In genomic region chr3:122974764-122975162, GRCh38 we compare ENCODE assay signal across 10 cellular contexts. TPM values are rescaled to one million over a fixed set of nuclear protein-coding genes. Genes with fewer than 3 reads are reported as not detected.
DNase-seq lines count a peak whose midpoint lies in the region; ATAC-seq and TF ChIP-seq lines count a peak whose summit lies in the region.
"Had no signal": no experiment of that assay in that cellular context is flagged by ENCODE, and none has a peak within 500 bp of the region (broad histone marks: within the 10 kb centered on the region; RNA-seq: fewer than 3 reads in every experiment).

No MANE protein-coding gene starts in this region.

- H3K36me3 Mint-ChIP-seq in stimulated activated effector memory CD8-positive, alpha-beta T cell treated with anti-CD3 and anti-CD28 coated beads, Interleukin-12 subunit alpha, Interleukin-12 subunit beta, amount 100 ng/mL, for 72 hours, result no peaks in the 10 kb centered on the region

- no peak for TF ChIP-seq POLR2A in adrenal gland (IDR thresholded peaks at IDR 0.05)

- no peak overlapping the region for H3K4me3 Mint-ChIP-seq in stimulated activated effector memory CD8-positive, alpha-beta T cell treated with anti-CD3 and anti-CD28 coated beads, Interleukin-12 subunit alpha, Interleukin-12 subunit beta, amount 100 ng/mL, for 72 hours

- H3K36me3 ChIP-seq in adrenal gland (replicated peaks in 1 of 2) (no peaks in the 10 kb centered on the region), iPS-20b (ENCODE audit: insufficient read depth, low read depth, low read length) (no peaks in the 10 kb centered on the region)

- H3K9me3 ChIP-seq in adrenal gland (replicated peaks in 1 of 3), result no peaks in the 10 kb centered on the region
- H3K9me3 ChIP-seq in iPS-20b (ENCODE audit: insufficient read depth, low read depth, low read length), result no peaks in the 10 kb centered on the region

- ATAC-seq in HG02642 (IDR thresholded peaks at IDR 0.05; ENCODE audit: poor library complexity, unreplicated experiment) (peak; percentile 16), HG02885 (IDR thresholded peaks at IDR 0.05; ENCODE audit: poor library complexity, unreplicated experiment) (no peak)
- no peak for ATAC-seq in stimulated activated effector memory CD8-positive, alpha-beta T cell treated with anti-CD3 and anti-CD28 coated beads, Interleukin-12 subunit alpha, Interleukin-12 subunit beta, amount 100 ng/mL, for 72 hours

- H3K4me3 ChIP-seq in adrenal gland, result no peak overlapping the region
- H3K4me3 ChIP-seq in iPS-20b (ENCODE audit: low read length), result no peak overlapping the region

- no peaks in the 10 kb centered on the region for H3K27me3 ChIP-seq in adrenal gland
- H3K27me3 ChIP-seq in iPS-20b (ENCODE audit: insufficient read depth, low read length), result no peaks in the 10 kb centered on the region

- H3K4me1 ChIP-seq in adrenal gland (replicated peaks in 1 of 2) (peaks cover 0 to 4% of the 10 kb centered on the region in 2 donors), iPS-20b (ENCODE audit: insufficient read depth, low read length) (peaks cover 49% of the 10 kb centered on the region)

- WGBS in adrenal gland, 4 donors, result 29 to 69% (median 51%) methylated on average over 2 of the region's 2 CpGs

- H3K9me3 Mint-ChIP-seq in stimulated activated effector memory CD8-positive, alpha-beta T cell treated with anti-CD3 and anti-CD28 coated beads, Interleukin-12 subunit alpha, Interleukin-12 subunit beta, amount 100 ng/mL, for 72 hours, result no peaks in the 10 kb centered on the region

- H3K27ac ChIP-seq in adrenal gland (peak overlapping the region in 1 of 5 donors; percentile 43), iPS-20b (ENCODE audit: low read length) (no peak overlapping the region)

- no peak for TF ChIP-seq CTCF in adrenal gland (IDR thresholded peaks at IDR 0.05)

- H3K27ac Mint-ChIP-seq in stimulated activated effector memory CD8-positive, alpha-beta T cell treated with anti-CD3 and anti-CD28 coated beads, Interleukin-12 subunit alpha, Interleukin-12 subunit beta, amount 100 ng/mL, for 72 hours, result no peak overlapping the region

- peaks cover 15% of the 10 kb centered on the region for H3K4me1 Mint-ChIP-seq in stimulated activated effector memory CD8-positive, alpha-beta T cell treated with anti-CD3 and anti-CD28 coated beads, Interleukin-12 subunit alpha, Interleukin-12 subunit beta, amount 100 ng/mL, for 72 hours

- peak overlapping the region; percentile 4; the same call in 1 of the 2 replicates for H3K9ac ChIP-seq in iPS-20b (ENCODE audit: low read depth, low read length)

- DNase-seq in A172 (ENCODE audit: low spot score) (peak; percentile 76), adrenal gland (peak in 6 of 7 donors; percentile 35 to 62 (median 44)), mesenteric fat pad (ENCODE audit: low spot score) (no peak), C1 segment of cervical spinal cord (lab: John Stamatoyannopoulos, UW) (no peak)
- no peak for DNase-seq in stimulated activated effector memory CD8-positive, alpha-beta T cell treated with anti-CD3 and anti-CD28 coated beads, Interleukin-12 subunit alpha, Interleukin-12 subunit beta, amount 100 ng/mL, for 72 hours (ENCODE audit: low spot score in 2 of 2)
- DNase-seq: effector memory CD4-positive, alpha-beta T cell had no signal

- intact Hi-C loops in adrenal gland (cut with DNase I), result no loop called here

RNA-seq across cellular contexts. Expression of gene SEMA5B, which starts 52.8 kb away (rescaled TPM):
- not detected in 2 replicates for total RNA-seq in A172 (2014; rRNA removed; shearing (Covaris generic))
- total RNA-seq in adrenal gland, result 1 to 10 TPM in 6 of 8 donors, under 1 TPM in 2; 0.35 to 2.1 (median 1.6) TPM
- polyA plus RNA-seq in adrenal gland, result 1 to 10 TPM in 2 of 3 donors, under 1 TPM in 1; 0.99 to 4.3 (median 3.0) TPM
- not detected for total RNA-seq in mesenteric fat pad
- total RNA-seq: T-helper 1 cell treated with Interleukin-12 subunit alpha and Interleukin-12 subunit beta and Interleukin-4 antibody, amounts not matched to agents 30 ng/mL and 1 ng/mL, for 36 hours had no signal

Comparison
In these comparisons a context has a peak if more than half of its experiments do, and no peak if none do; other contexts are left out.
1. DNase-seq: peak in A172 (single experiment) and adrenal gland (6 of 7); none in mesenteric fat pad (single experiment), C1 segment of cervical spinal cord (0 of 14) and stimulated activated effector memory CD8-positive, alpha-beta T cell treated with anti-CD3 and anti-CD28 coated beads, Interleukin-12 subunit alpha, Interleukin-12 subunit beta, amount 100 ng/mL, for 72 hours (0 of 2).